In genomic region chr2:116911520-116911919, GRCh38 we compare ENCODE assay signal across 24 cellular contexts.
A peak's percentile ranks its signal among the peaks of the same experiment; 100 is the strongest.
DNase-seq lines count a peak whose midpoint lies in the region; ATAC-seq, FAIRE-seq and TF ChIP-seq lines count a peak whose summit lies in the region.
"Had no signal": no experiment of that assay in that cellular context is flagged by ENCODE, and none has a peak within 500 bp of the region (broad histone marks: within the 10 kb centered on the region; RNA-seq: fewer than 3 reads in every experiment).

No MANE protein-coding gene starts in this region.

- FAIRE-seq in small intestine (lab: Jason Lieb, UNC) = no peak
- FAIRE-seq: A549, GM12878, GM12892, GM18507 had no signal

- BruUV-seq in A673 (replicated peaks; lab: Mats Ljungman, UMichigan) = no TSS peak

- H3K9me3 ChIP-seq in small intestine (ENCODE audit: control insufficient read depth, low read depth) (no peaks in the 10 kb centered on the region), A673 (ENCODE audit: low read depth, low read length, poor library complexity, severe bottlenecking) (peaks cover 20% of the 10 kb centered on the region)
- H3K9me3 ChIP-seq: A549, BE2C, BLaER1 had no signal

- no peak overlapping the region for H3K27ac ChIP-seq in small intestine (ENCODE audit: low read depth in 1 of 2, low read length in 1 of 2)
- no peak overlapping the region for H3K27ac ChIP-seq in A673 (ENCODE audit: low read depth, low read length, poor library complexity, severe bottlenecking)
- H3K27ac ChIP-seq: 22Rv1, A549, BLaER1 had no signal

- H3K36me3 ChIP-seq in small intestine (ENCODE audit: control insufficient read depth in 2 of 2, insufficient read depth in 2 of 2, low read length in 2 of 2) (no peaks in the 10 kb centered on the region), A673 (ENCODE audit: insufficient read depth, low read length, poor library complexity, severe bottlenecking) (no peaks in the 10 kb centered on the region)
- H3K36me3 ChIP-seq: BE2C, BLaER1 had no signal

- H3K4me3 ChIP-seq in small intestine (ENCODE audit: low read depth in 1 of 2, low read length in 2 of 2) (no peak overlapping the region), A673 (ENCODE audit: low read depth, low read length, poor library complexity, severe bottlenecking) (no peak overlapping the region)
- H3K4me3 ChIP-seq: A549, BLaER1, GM12878 had no signal

- POLR2A ChIA-PET in A673 (lab: Charles Lee; ENCODE audit: low non-redundant PET) = no interaction called here

- DNase-seq in DMS53 (lab: John Stamatoyannopoulos, UW) (peak; percentile 37), left colon (no peak), small intestine (peak; percentile 77), A673 (ENCODE audit: low spot score) (no peak)
- DNase-seq: ACHN; BE2C; C1 segment of cervical spinal cord; CD4-positive, alpha-beta memory T cell; CD4-positive, CD25-positive, alpha-beta regulatory T cell; CD8-positive, alpha-beta memory T cell; COR-L47; DMS 273 treated with DMSO at 0.1 percent for 48 hours; DMS153; DMS79; DND-41; EL; GDM1 had no signal

- intact Hi-C loops in left colon (cut with DNase I, micrococcal nuclease) = no loop called here
- intact Hi-C loops in A673 (cut with micrococcal nuclease; ENCODE audit: unreplicated experiment) = no loop called here

- no peaks in the 10 kb centered on the region for H3K4me1 ChIP-seq in small intestine (ENCODE audit: control insufficient read depth in 2 of 2, insufficient read depth in 1 of 2, low read depth in 1 of 2, low read length in 1 of 2)
- no peaks in the 10 kb centered on the region for H3K4me1 ChIP-seq in A673 (ENCODE audit: insufficient read depth, low read length, poor library complexity, severe bottlenecking)
- H3K4me1 ChIP-seq: A549, BE2C, BLaER1 had no signal

- H3K27me3 ChIP-seq in small intestine (ENCODE audit: control insufficient read depth in 2 of 2, insufficient read depth in 2 of 2, low read length in 2 of 2) (no peaks in the 10 kb centered on the region), A673 (replicated peaks; ENCODE audit: insufficient read depth, low read depth, low read length, poor library complexity) (no peaks in the 10 kb centered on the region)
- H3K27me3 ChIP-seq: BE2C, BLaER1 had no signal

- CTCF ChIA-PET in A673 (lab: Charles Lee) = no interaction called here

- no peak for TF ChIP-seq CTCF in A673 (conservative IDR thresholded peaks at IDR 0.05; ENCODE audit: low read depth, low read length)

- peak; percentile 51 for ATAC-seq in left colon
- ATAC-seq in HG02970 (IDR thresholded peaks at IDR 0.05; ENCODE audit: low FRiP score, unreplicated experiment) = no peak
- ATAC-seq: A549, GM12878 had no signal

Comparison
In these comparisons a context has a peak if more than half of its experiments do, and no peak if none do; other contexts are left out.
1. DNase-seq: peak in DMS53 (single experiment) and small intestine (single experiment); none in left colon (0 of 2) and A673 (single experiment).